ENCODE assay signal across 1 cellular context in genomic region chr11:112734207-112734606, GRCh38.
TF ChIP-seq lines count a peak whose summit lies in the region.

No MANE protein-coding gene starts in this region.

TF ChIP-seq in GM23338, 12 proteins besides CTCF, POLR2A, EP300 and RAD21 (continued from another document):
- peak; percentile 88 for TF ChIP-seq REST (IDR thresholded peaks at IDR 0.05; ENCODE audit: unreplicated experiment)
- no peak for TF ChIP-seq ETS1 (IDR thresholded peaks at IDR 0.05)
- no peak for TF ChIP-seq EZH2 (IDR thresholded peaks at IDR 0.05; ENCODE audit: low read depth, unreplicated experiment)
TF ChIP-seq in GM23338: peak in this region for 1.
